In the genomic region with DNA sequence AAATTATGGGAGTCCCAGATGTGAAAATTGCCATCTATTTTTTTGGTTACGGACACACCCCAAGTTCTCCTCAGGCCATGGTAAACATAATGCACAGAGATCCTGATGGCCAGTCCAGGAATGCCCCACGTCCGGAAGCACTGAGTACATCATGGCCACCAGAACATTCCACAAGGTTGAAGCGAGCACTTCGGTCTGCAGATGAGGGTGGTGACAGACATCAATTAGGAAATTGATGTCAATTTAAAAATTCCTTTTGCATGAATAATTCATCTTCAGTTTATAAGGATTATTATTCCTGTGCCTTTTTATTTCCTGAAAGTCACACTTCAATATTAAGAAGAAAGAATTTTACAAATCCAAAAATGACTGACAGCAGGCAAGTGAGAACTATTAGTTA, we compare ENCODE assay signal across 1 cellular context.
TF ChIP-seq lines count a peak whose summit lies in the region.

No MANE protein-coding gene starts in this region.

TF ChIP-seq in GM23338, 12 proteins besides CTCF, POLR2A, EP300 and RAD21 (continued from another document):
- TF ChIP-seq ZNF114 (CRISPR knock-in tag; IDR thresholded peaks at IDR 0.05) (no peak), ZNF331 (CRISPR knock-in tag; IDR thresholded peaks at IDR 0.05; ENCODE audit: low read depth) (no peak), EZH2 (IDR thresholded peaks at IDR 0.05; ENCODE audit: low read depth, unreplicated experiment) (no peak), STAT1 (IDR thresholded peaks at IDR 0.05; ENCODE audit: unreplicated experiment) (no peak), POLR2AphosphoS5 (IDR thresholded peaks at IDR 0.05; ENCODE audit: low read depth) (no peak)
- TF ChIP-seq, protein P1, sequence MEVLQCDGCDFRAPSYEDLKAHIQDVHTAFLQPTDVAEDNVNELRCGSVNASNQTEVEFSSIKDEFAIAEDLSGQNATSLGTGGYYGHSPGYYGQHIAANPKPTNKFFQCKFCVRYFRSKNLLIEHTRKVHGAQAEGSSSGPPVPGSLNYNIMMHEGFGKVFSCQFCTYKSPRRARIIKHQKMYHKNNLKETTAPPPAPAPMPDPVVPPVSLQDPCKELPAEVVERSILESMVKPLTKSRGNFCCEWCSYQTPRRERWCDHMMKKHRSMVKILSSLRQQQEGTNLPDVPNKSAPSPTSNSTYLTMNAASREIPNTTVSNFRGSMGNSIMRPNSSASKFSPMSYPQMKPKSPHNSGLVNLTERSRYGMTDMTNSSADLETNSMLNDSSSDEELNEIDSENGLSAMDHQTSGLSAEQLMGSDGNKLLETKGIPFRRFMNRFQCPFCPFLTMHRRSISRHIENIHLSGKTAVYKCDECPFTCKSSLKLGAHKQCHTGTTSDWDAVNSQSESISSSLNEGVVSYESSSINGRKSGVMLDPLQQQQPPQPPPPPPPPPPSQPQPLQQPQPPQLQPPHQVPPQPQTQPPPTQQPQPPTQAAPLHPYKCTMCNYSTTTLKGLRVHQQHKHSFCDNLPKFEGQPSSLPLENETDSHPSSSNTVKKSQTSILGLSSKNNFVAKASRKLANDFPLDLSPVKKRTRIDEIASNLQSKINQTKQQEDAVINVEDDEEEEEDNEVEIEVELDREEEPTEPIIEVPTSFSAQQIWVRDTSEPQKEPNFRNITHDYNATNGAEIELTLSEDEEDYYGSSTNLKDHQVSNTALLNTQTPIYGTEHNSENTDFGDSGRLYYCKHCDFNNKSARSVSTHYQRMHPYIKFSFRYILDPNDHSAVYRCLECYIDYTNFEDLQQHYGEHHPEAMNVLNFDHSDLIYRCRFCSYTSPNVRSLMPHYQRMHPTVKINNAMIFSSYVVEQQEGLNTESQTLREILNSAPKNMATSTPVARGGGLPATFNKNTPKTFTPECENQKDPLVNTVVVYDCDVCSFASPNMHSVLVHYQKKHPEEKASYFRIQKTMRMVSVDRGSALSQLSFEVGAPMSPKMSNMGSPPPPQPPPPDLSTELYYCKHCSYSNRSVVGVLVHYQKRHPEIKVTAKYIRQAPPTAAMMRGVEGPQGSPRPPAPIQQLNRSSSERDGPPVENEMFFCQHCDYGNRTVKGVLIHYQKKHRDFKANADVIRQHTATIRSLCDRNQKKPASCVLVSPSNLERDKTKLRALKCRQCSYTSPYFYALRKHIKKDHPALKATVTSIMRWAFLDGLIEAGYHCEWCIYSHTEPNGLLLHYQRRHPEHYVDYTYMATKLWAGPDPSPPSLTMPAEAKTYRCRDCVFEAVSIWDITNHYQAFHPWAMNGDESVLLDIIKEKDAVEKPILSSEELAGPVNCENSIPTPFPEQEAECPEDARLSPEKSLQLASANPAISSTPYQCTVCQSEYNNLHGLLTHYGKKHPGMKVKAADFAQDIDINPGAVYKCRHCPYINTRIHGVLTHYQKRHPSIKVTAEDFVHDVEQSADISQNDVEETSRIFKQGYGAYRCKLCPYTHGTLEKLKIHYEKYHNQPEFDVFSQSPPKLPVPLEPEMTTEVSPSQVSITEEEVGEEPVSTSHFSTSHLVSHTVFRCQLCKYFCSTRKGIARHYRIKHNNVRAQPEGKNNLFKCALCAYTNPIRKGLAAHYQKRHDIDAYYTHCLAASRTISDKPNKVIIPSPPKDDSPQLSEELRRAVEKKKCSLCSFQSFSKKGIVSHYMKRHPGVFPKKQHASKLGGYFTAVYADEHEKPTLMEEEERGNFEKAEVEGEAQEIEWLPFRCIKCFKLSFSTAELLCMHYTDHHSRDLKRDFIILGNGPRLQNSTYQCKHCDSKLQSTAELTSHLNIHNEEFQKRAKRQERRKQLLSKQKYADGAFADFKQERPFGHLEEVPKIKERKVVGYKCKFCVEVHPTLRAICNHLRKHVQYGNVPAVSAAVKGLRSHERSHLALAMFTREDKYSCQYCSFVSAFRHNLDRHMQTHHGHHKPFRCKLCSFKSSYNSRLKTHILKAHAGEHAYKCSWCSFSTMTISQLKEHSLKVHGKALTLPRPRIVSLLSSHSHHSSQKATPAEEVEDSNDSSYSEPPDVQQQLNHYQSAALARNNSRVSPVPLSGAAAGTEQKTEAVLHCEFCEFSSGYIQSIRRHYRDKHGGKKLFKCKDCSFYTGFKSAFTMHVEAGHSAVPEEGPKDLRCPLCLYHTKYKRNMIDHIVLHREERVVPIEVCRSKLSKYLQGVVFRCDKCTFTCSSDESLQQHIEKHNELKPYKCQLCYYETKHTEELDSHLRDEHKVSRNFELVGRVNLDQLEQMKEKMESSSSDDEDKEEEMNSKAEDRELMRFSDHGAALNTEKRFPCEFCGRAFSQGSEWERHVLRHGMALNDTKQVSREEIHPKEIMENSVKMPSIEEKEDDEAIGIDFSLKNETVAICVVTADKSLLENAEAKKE (CRISPR knock-in tag; IDR thresholded peaks at IDR 0.05) = no peak
